Comparison of ENCODE assay signal across 8 cellular contexts in the genomic region with DNA sequence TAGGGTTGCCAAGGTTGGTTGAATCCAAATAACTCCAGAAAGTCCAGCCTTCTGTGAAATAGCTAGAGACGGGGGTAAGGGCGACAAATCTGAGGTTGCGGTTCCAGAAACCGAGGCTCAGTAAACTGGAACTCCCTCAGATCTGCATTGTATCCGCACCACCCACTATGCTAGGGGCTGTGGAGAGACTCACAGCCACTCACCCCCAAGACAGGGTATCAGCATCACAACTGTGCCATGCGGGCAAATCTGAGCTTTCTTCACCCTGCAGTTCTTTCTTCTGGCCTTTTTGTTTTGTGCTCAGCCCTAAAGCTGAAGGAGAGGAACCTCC. TPM values are rescaled to one million over a fixed set of nuclear protein-coding genes. Genes with fewer than 3 reads are reported as not detected.
A peak's percentile ranks its signal among the peaks of the same experiment; 100 is the strongest.
DNase-seq lines count a peak whose midpoint lies in the region; ATAC-seq, FAIRE-seq and TF ChIP-seq lines count a peak whose summit lies in the region.

No MANE protein-coding gene starts in this region.

- H4K20me1 ChIP-seq in GM23248 (ENCODE audit: insufficient read depth): no peaks in the 10 kb centered on the region

- H3K9me3 Mint-ChIP-seq in activated CD4-positive, alpha-beta memory T cell treated with anti-CD3 and anti-CD28 coated beads for 36 hours: no peaks in the 10 kb centered on the region
- H3K9me3 Mint-ChIP-seq in glutamatergic neuron (ENCODE audit: unreplicated experiment): no peaks in the 10 kb centered on the region

- peak overlapping the region; percentile 74 for H2AFZ ChIP-seq in GM23248

- H3K27ac ChIP-seq in GM23248 (no peak overlapping the region), small intestine (ENCODE audit: low read depth in 1 of 2, low read length in 1 of 2) (no peak overlapping the region)

- no peak for TF ChIP-seq POLR2A in GM12891 (IDR thresholded peaks at IDR 0.05; ENCODE audit: low read depth, low read length)

- no peak for FAIRE-seq in small intestine (lab: Jason Lieb, UNC)
- no peak for FAIRE-seq in GM12891 (lab: Jason Lieb, UNC)

- H3K36me3 Mint-ChIP-seq in activated CD4-positive, alpha-beta memory T cell treated with anti-CD3 and anti-CD28 coated beads for 36 hours: peaks cover 10% of the 10 kb centered on the region
- H3K36me3 Mint-ChIP-seq in glutamatergic neuron (ENCODE audit: unreplicated experiment): no peaks in the 10 kb centered on the region

- peaks cover 42% of the 10 kb centered on the region for H3K4me1 Mint-ChIP-seq in activated CD4-positive, alpha-beta memory T cell treated with anti-CD3 and anti-CD28 coated beads for 36 hours (ENCODE audit: low read depth)
- H3K4me1 Mint-ChIP-seq in glutamatergic neuron (ENCODE audit: low read depth, unreplicated experiment): no peaks in the 10 kb centered on the region

- H3K36me3 ChIP-seq in GM23248 (ENCODE audit: low read depth) (no peaks in the 10 kb centered on the region), small intestine (ENCODE audit: control insufficient read depth in 2 of 2, insufficient read depth in 2 of 2, low read length in 2 of 2) (no peaks in the 10 kb centered on the region)

- no peak for TF ChIP-seq CTCF in glutamatergic neuron (IDR thresholded peaks at IDR 0.05; ENCODE audit: partially characterized antibody, unreplicated experiment)

- H3K4me3 ChIP-seq in GM23248 (peak overlapping the region; percentile 72), small intestine (ENCODE audit: low read depth in 1 of 2, low read length in 2 of 2) (peak overlapping the region; percentile 50)

- no peaks in the 10 kb centered on the region for H3K9me2 ChIP-seq in GM23248 (ENCODE audit: insufficient read depth)

- H3K4me3 Mint-ChIP-seq in activated CD4-positive, alpha-beta memory T cell treated with anti-CD3 and anti-CD28 coated beads for 36 hours: peak overlapping the region; percentile 87
- H3K4me3 Mint-ChIP-seq in glutamatergic neuron (ENCODE audit: unreplicated experiment): peak overlapping the region; percentile 78

- H3K4me1 ChIP-seq in GM23248 (ENCODE audit: insufficient read depth): no peaks in the 10 kb centered on the region
- H3K4me1 ChIP-seq in small intestine (ENCODE audit: control insufficient read depth in 2 of 2, insufficient read depth in 1 of 2, low read depth in 1 of 2, low read length in 1 of 2): peaks cover 0 to 4% of the 10 kb centered on the region in 2 donors

- peak overlapping the region; percentile 57 for H3K4me2 ChIP-seq in GM23248 (ENCODE audit: unreplicated experiment)

- H3K27me3 Mint-ChIP-seq in activated CD4-positive, alpha-beta memory T cell treated with anti-CD3 and anti-CD28 coated beads for 36 hours: no peaks in the 10 kb centered on the region
- no peaks in the 10 kb centered on the region for H3K27me3 Mint-ChIP-seq in glutamatergic neuron (ENCODE audit: unreplicated experiment)

- peak overlapping the region; percentile 64 for H3K9ac ChIP-seq in GM23248

- CTCF ChIA-PET in activated CD4-positive, alpha-beta memory T cell treated with anti-CD3 and anti-CD28 coated beads for 36 hours (lab: Charles Lee): interaction anchor here (1.2 to 1.5 kb wide), 3 partner anchors 15 to 52 kb away, joined by 4 to 6 read pairs (median 5); no protein-coding TSS in a partner anchor

- H3K27me3 ChIP-seq in GM23248 (replicated peaks; ENCODE audit: insufficient read depth): no peaks in the 10 kb centered on the region
- no peaks in the 10 kb centered on the region for H3K27me3 ChIP-seq in small intestine (ENCODE audit: control insufficient read depth in 2 of 2, insufficient read depth in 2 of 2, low read length in 2 of 2)

- no peaks in the 10 kb centered on the region for H3K9me3 ChIP-seq in GM23248 (ENCODE audit: low read depth)
- H3K9me3 ChIP-seq in small intestine (ENCODE audit: control insufficient read depth, low read depth): no peaks in the 10 kb centered on the region

- 37 to 47% methylated on average over 3 to 5 of the region's 6 CpGs for WGBS in GM23248 (ENCODE audit: low coverage in 1 of 2, low lambda C conversion rate in 2 of 2, missing lambda C conversion rate in 2 of 2), 2 experiments
- 22 to 38% (median 33%) methylated on average over 6 of the region's 6 CpGs for WGBS in small intestine, 3 donors

- POLR2A ChIA-PET in activated CD4-positive, alpha-beta memory T cell treated with anti-CD3 and anti-CD28 coated beads for 36 hours (lab: Charles Lee): interaction anchor here (1.1 to 1.7 kb wide), 4 partner anchors 11 to 116 kb away, joined by 3 to 10 read pairs (median 6); a partner anchor contains a TSS

- DNase-seq in GM23248 (no peak), glutamatergic neuron (no peak), small intestine (no peak), GM12891 (ENCODE audit: insufficient read length, low spot score) (no peak)
- DNase-seq in activated CD4-positive, alpha-beta memory T cell treated with anti-CD3 and anti-CD28 coated beads for 36 hours: peak; percentile 38

- in situ Hi-C loops in GM23248 (cut with MboI): no loop called here

- peaks cover 4% of the 10 kb centered on the region; the same call in 1 of the 2 replicates for H3F3A ChIP-seq in GM23248 (ENCODE audit: insufficient read depth)

- ATAC-seq in GM21529 (IDR thresholded peaks at IDR 0.05; ENCODE audit: unreplicated experiment) (no peak), GM18520 (IDR thresholded peaks at IDR 0.05; ENCODE audit: unreplicated experiment) (no peak), GM19455 (IDR thresholded peaks at IDR 0.05; ENCODE audit: unreplicated experiment) (no peak)

- peak overlapping the region; percentile 80 for H3K27ac Mint-ChIP-seq in activated CD4-positive, alpha-beta memory T cell treated with anti-CD3 and anti-CD28 coated beads for 36 hours
- H3K27ac Mint-ChIP-seq in glutamatergic neuron (ENCODE audit: unreplicated experiment): no peak overlapping the region

- intact Hi-C loops in activated CD4-positive, alpha-beta memory T cell treated with anti-CD3 and anti-CD28 coated beads for 36 hours (cut with micrococcal nuclease): loop anchor here (1.0 to 5.0 kb wide), 5 partner anchors 12 to 401 kb away; a partner anchor contains a TSS

- no peaks in the 10 kb centered on the region for H3K79me2 ChIP-seq in GM23248 (ENCODE audit: insufficient read depth)

TF ChIP-seq in GM12891, 5 proteins besides CTCF, POLR2A, EP300 and RAD21:
- TF ChIP-seq POLR2AphosphoS5 (IDR thresholded peaks at IDR 0.05; ENCODE audit: low read depth, low read length): no peak
- no peak for TF ChIP-seq SPI1 (IDR thresholded peaks at IDR 0.05; ENCODE audit: low read depth, low read length)
- no peak for TF ChIP-seq PAX5 (IDR thresholded peaks at IDR 0.05; ENCODE audit: insufficient read depth, low read length, severe bottlenecking)
- TF ChIP-seq TAF1 (IDR thresholded peaks at IDR 0.05; ENCODE audit: low read depth, low read length): no peak
- TF ChIP-seq POU2F2 (IDR thresholded peaks at IDR 0.05; ENCODE audit: low read depth, low read length): no peak

RNA-seq across cellular contexts. Expression of a gene that starts 0.6 kb away (rescaled TPM):
- 7.8 and 8.2 TPM in 2 replicates for total RNA-seq in GM23248 (2014; rRNA removed; shearing (Covaris generic))
- 3.0 and 6.4 TPM in 2 replicates for polyA plus RNA-seq in GM23248 (2016; fragmentation: Nextera tagmentation; extraction: Ambion mirVana)
- total RNA-seq in activated CD4-positive, alpha-beta memory T cell treated with anti-CD3 and anti-CD28 coated beads for 36 hours: 10 to 100 TPM; 13.1 to 15.5 TPM
- 4.1 TPM for total RNA-seq in glutamatergic neuron (ENCODE audit: unreplicated experiment)
- 1 to 10 TPM in 1 of 3 donors, under 1 TPM in 2; 0.22 to 2.1 (median 0.54) TPM for polyA plus RNA-seq in small intestine
- polyA plus RNA-seq in GM12891 (2012; ENCODE audit: low read depth, missing spikeins): 1.8 TPM

RNA-seq across cellular contexts. Expression of a gene that starts 51.6 kb away (rescaled TPM):
- total RNA-seq in GM23248 (2014; rRNA removed; shearing (Covaris generic)): 1.4 and 4.1 TPM in 2 replicates
- polyA plus RNA-seq in GM23248 (2016; fragmentation: Nextera tagmentation; extraction: Ambion mirVana) (5.3 and 9.9 TPM in 2 replicates), small intestine (10 to 100 TPM in 2 of 3 donors, 1 to 10 TPM in 1; 9.4 to 21.6 (median 14.1) TPM)
- total RNA-seq in activated CD4-positive, alpha-beta memory T cell treated with anti-CD3 and anti-CD28 coated beads for 36 hours: 10 to 100 TPM; 16.2 to 17.3 TPM
- 8.5 TPM for total RNA-seq in glutamatergic neuron (ENCODE audit: unreplicated experiment)
- 13.3 TPM for polyA plus RNA-seq in GM12891 (2012; ENCODE audit: low read depth, missing spikeins)
